Comparison of ENCODE assay signal across 28 cellular contexts in the genomic region with DNA sequence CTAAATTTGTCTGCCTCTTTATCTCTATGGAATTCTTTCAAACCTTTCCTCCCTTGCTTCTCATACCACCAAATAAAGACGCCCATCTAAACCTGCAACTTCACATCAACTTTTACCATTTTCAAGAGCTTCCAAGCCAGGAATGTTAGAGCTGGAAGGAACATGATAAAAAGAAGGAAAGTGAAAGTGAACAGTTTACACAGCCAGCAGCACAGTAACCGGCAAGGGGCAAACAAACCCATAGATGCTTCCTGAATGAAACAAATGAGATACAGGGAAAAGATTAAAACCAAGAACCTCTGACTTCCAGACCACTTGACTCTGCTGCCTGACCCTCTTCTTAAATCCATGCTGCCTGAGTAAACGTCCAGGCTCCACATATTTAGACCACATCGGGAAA.
A peak's percentile ranks its signal among the peaks of the same experiment; 100 is the strongest.
DNase-seq lines count a peak whose midpoint lies in the region; ATAC-seq lines count a peak whose summit lies in the region.
"Had no signal": no experiment of that assay in that cellular context is flagged by ENCODE, and none has a peak within 500 bp of the region (broad histone marks: within the 10 kb centered on the region; RNA-seq: fewer than 3 reads in every experiment).

No MANE protein-coding gene starts in this region.

- H3K79me1 ChIP-seq in mesenchymal stem cell (replicated peaks; ENCODE audit: low read length, poor library complexity, severe bottlenecking), result no peaks in the 10 kb centered on the region

- H4K8ac ChIP-seq in mesenchymal stem cell (ENCODE audit: low read length), result no peak overlapping the region

- no peak overlapping the region for H4K91ac ChIP-seq in mesenchymal stem cell (ENCODE audit: low read length)

- H2BK5ac ChIP-seq in mesenchymal stem cell (ENCODE audit: low read depth, low read length, poor library complexity, severe bottlenecking), result no peak overlapping the region

- H3K4me1 ChIP-seq in right cardiac atrium (ENCODE audit: control insufficient read depth, insufficient read depth, low read length) (no peaks in the 10 kb centered on the region), mesenchymal stem cell (ENCODE audit: control insufficient read depth, insufficient read depth, low read depth, low read length) (no peaks in the 10 kb centered on the region)
- H3K4me1 ChIP-seq: uterus had no signal

- no peak overlapping the region for H3K23ac ChIP-seq in mesenchymal stem cell (ENCODE audit: low read length in 2 of 2)

- H3K14ac ChIP-seq in mesenchymal stem cell (ENCODE audit: low read length in 2 of 2), result no peak overlapping the region

- H2AFZ ChIP-seq in mesenchymal stem cell (ENCODE audit: low read depth, low read length), result no peak overlapping the region

- no peak overlapping the region for H2AK5ac ChIP-seq in mesenchymal stem cell (ENCODE audit: low read length, severe bottlenecking)

- H3K36me3 ChIP-seq in mesenchymal stem cell (ENCODE audit: control insufficient read depth in 1 of 2, insufficient read depth in 2 of 2, low read depth in 1 of 2, low read length in 2 of 2), result no peaks in the 10 kb centered on the region
- H3K36me3 ChIP-seq: cardiac muscle cell, uterus had no signal

- ATAC-seq in right cardiac atrium (peak; percentile 54 to 59), Right ventricle myocardium inferior (no peak), sciatic nerve (peak; percentile 46), esophagus mucosa (no peak)
- ATAC-seq: CD8-positive, alpha-beta T cell; effector memory CD8-positive, alpha-beta T cell; stimulated activated naive B cell treated with anti-CD40 and anti-IgM and Interleukin-4, amounts not matched to agents 10 μg/mL and 1 μg/mL and 100 μg/mL, for 72 hours had no signal

- H3K18ac ChIP-seq in mesenchymal stem cell (ENCODE audit: low read depth in 1 of 2, low read length in 2 of 2), result no peak overlapping the region

- no peak overlapping the region for H2BK120ac ChIP-seq in mesenchymal stem cell (ENCODE audit: low read depth, low read length)

- no peak overlapping the region for H2BK12ac ChIP-seq in mesenchymal stem cell (ENCODE audit: low read length in 2 of 2)

- H3K27me3 ChIP-seq in right cardiac atrium (ENCODE audit: control insufficient read depth, insufficient read depth) (no peaks in the 10 kb centered on the region), mesenchymal stem cell (ENCODE audit: control insufficient read depth in 1 of 2, insufficient read depth in 1 of 2, low read length in 2 of 2) (no peaks in the 10 kb centered on the region)
- H3K27me3 ChIP-seq: cardiac muscle cell, uterus had no signal

- no peak overlapping the region for H3K4me2 ChIP-seq in mesenchymal stem cell (ENCODE audit: low read length, poor library complexity, severe bottlenecking)

- intact Hi-C loops in right cardiac atrium (cut with DNase I), result no loop called here
- intact Hi-C loops in Right ventricle myocardium inferior (cut with DNase I), result no loop called here
- intact Hi-C loops in sciatic nerve (cut with DNase I), result no loop called here

- peak overlapping the region; percentile 60 for H3K9ac ChIP-seq in mesenchymal stem cell (ENCODE audit: low read length)

- no peak overlapping the region for H3K27ac ChIP-seq in right cardiac atrium (ENCODE audit: low read length)
- H3K27ac ChIP-seq in mesenchymal stem cell (ENCODE audit: low read length, poor library complexity, severe bottlenecking), result no peak overlapping the region
- H3K27ac ChIP-seq: cardiac muscle cell, SK-N-MC, uterus had no signal

- H3K9me3 ChIP-seq in right cardiac atrium (ENCODE audit: control insufficient read depth, low read length), result no peaks in the 10 kb centered on the region
- no peaks in the 10 kb centered on the region for H3K9me3 ChIP-seq in mesenchymal stem cell (ENCODE audit: control insufficient read depth, low read length)
- H3K9me3 ChIP-seq: uterus had no signal

- H2BK15ac ChIP-seq in mesenchymal stem cell (ENCODE audit: low read depth, poor library complexity, severe bottlenecking), result no peak overlapping the region

- DNase-seq in right cardiac atrium (no peak), Right ventricle myocardium inferior (ENCODE audit: missing footprints) (no peak), mesenchymal stem cell (no peak), sciatic nerve (ENCODE audit: low spot score) (no peak), middle frontal gyrus (ENCODE audit: extremely low spot score, low spot score) (no peak), NCI-H2081 (lab: John Stamatoyannopoulos, UW) (no peak), GM19238 (ENCODE audit: insufficient read length, low spot score) (no peak)
- DNase-seq: activated B cell treated with CpG ODN at 0.5 μM for 24 hours; activated CD4-positive, alpha-beta T cell treated with anti-CD3 and anti-CD28 coated beads, Interleukin-2, amount 50 U/mL, for 1 hour; activated effector memory CD4-positive, alpha-beta T cell treated with anti-CD3 and anti-CD28 coated beads, Interleukin-2, amount 50 U/mL, for 16 hours; activated T-cell treated with anti-CD3 and anti-CD28 coated beads, Interleukin-2, amount 50 U/mL, for 1 hour; anterior cingulate cortex; CD8-positive, alpha-beta T cell; cortex of kidney; effector memory CD8-positive, alpha-beta T cell; EL; erythroblast; islet precursor cell; KBM-7; mammary epithelial cell; NCI-H1092; NCI-H1694; RPMI8226; stimulated activated naive B cell treated with anti-CD40 and anti-IgM and Interleukin-4, amounts not matched to agents 10 μg/mL and 1 μg/mL and 100 μg/mL, for 72 hours; uterus had no signal

- WGBS in right cardiac atrium, result 33% methylated on average over 4 of the region's 4 CpGs
- WGBS in mesenchymal stem cell, result 100% methylated on average over 1 of the region's 4 CpGs

- no peak overlapping the region for H3K4ac ChIP-seq in mesenchymal stem cell (ENCODE audit: low read depth in 1 of 2, low read length in 2 of 2)

- H3K4me3 ChIP-seq in right cardiac atrium (ENCODE audit: low read length) (peak overlapping the region; percentile 49), mesenchymal stem cell (ENCODE audit: insufficient read depth in 1 of 2, low read depth in 1 of 2, low read length in 2 of 2) (peak overlapping the region in 1 of 2 experiments; percentile 71)
- H3K4me3 ChIP-seq: cardiac muscle cell, SK-N-MC, uterus had no signal

Comparison
In these comparisons a context has a peak if more than half of its experiments do, and no peak if none do; other contexts are left out.
1. ATAC-seq: peak in right cardiac atrium (2 of 2) and sciatic nerve (single experiment); none in Right ventricle myocardium inferior (single experiment) and esophagus mucosa (single experiment).